ENCODE assay signal across 2 cellular contexts in the genomic region with DNA sequence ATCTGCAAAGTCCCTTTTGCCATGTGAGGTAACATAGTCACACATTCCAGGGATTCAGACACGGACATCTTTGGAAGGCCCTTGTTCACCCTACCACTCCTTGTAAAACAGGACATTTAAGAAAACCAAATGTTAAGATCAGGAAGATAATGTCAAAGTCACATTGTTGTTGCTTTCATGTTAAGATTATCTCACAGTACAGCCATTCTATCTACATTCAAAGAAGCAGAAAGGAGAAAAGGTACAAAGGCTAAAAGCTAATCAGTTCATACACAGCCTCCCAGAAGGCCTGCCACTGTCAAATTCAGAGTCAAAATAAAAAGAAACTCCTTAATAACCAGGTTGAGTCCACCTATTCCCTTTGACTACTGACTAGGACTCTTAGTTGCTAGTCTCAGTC.
TF ChIP-seq lines count a peak whose summit lies in the region.

No MANE protein-coding gene starts in this region.

TF ChIP-seq in IMR-90, 13 proteins besides CTCF, POLR2A, EP300 and RAD21:
- TF ChIP-seq RFX5 (IDR thresholded peaks at IDR 0.05; ENCODE audit: low read depth, low read length) (no peak), NFE2L2 (IDR thresholded peaks at IDR 0.05; ENCODE audit: low read depth, low read length) (no peak), MXI1 (IDR thresholded peaks at IDR 0.05; ENCODE audit: borderline replicate concordance, low read depth, low read length) (no peak), MAFK (IDR thresholded peaks at IDR 0.05; ENCODE audit: low read depth, low read length) (no peak), RCOR1 (IDR thresholded peaks at IDR 0.05; ENCODE audit: insufficient replicate concordance, low read length) (no peak), BHLHE40 (IDR thresholded peaks at IDR 0.05; ENCODE audit: low read depth, low read length) (no peak), CEBPB (IDR thresholded peaks at IDR 0.05; ENCODE audit: low read depth, low read length) (no peak), FOS (IDR thresholded peaks at IDR 0.05; ENCODE audit: low read depth, low read length) (no peak), MAZ (IDR thresholded peaks at IDR 0.05; ENCODE audit: borderline replicate concordance, low read depth, low read length) (no peak), CHD1 (IDR thresholded peaks at IDR 0.05; ENCODE audit: low read depth, low read length) (no peak), SMC3 (IDR thresholded peaks at IDR 0.05; ENCODE audit: low read depth, low read length) (no peak)
- TF ChIP-seq, protein P1, sequence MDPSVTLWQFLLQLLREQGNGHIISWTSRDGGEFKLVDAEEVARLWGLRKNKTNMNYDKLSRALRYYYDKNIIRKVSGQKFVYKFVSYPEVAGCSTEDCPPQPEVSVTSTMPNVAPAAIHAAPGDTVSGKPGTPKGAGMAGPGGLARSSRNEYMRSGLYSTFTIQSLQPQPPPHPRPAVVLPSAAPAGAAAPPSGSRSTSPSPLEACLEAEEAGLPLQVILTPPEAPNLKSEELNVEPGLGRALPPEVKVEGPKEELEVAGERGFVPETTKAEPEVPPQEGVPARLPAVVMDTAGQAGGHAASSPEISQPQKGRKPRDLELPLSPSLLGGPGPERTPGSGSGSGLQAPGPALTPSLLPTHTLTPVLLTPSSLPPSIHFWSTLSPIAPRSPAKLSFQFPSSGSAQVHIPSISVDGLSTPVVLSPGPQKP (IDR thresholded peaks at IDR 0.05; ENCODE audit: borderline replicate concordance, low read depth, low read length): no peak
- TF ChIP-seq, protein P2, sequence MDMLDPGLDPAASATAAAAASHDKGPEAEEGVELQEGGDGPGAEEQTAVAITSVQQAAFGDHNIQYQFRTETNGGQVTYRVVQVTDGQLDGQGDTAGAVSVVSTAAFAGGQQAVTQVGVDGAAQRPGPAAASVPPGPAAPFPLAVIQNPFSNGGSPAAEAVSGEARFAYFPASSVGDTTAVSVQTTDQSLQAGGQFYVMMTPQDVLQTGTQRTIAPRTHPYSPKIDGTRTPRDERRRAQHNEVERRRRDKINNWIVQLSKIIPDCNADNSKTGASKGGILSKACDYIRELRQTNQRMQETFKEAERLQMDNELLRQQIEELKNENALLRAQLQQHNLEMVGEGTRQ (IDR thresholded peaks at IDR 0.05; ENCODE audit: low read depth, low read length): no peak

TF ChIP-seq in K562, 482 proteins besides CTCF, POLR2A, EP300 and RAD21 (continues in another document):
- TF ChIP-seq PURB (CRISPR knock-in tag; IDR thresholded peaks at IDR 0.05; ENCODE audit: low read depth) (no peak), TAL1 (IDR thresholded peaks at IDR 0.05) (peak; percentile 59), BRF1 (IDR thresholded peaks at IDR 0.05; ENCODE audit: borderline replicate concordance, extremely low read depth, insufficient read length) (no peak), ZNF143 (CRISPR knock-in tag; IDR thresholded peaks at IDR 0.05) (no peak), NCOR1 (IDR thresholded peaks at IDR 0.05) (peak; percentile 26; the same call in 1 of the 2 replicates), NCOA6 (IDR thresholded peaks at IDR 0.05) (no peak), SMARCA4 (IDR thresholded peaks at IDR 0.05) (no peak), ARID1B (IDR thresholded peaks at IDR 0.05) (peak; percentile 68), PCBP2 (IDR thresholded peaks at IDR 0.05; ENCODE audit: low read depth, low read length, poor library complexity, severe bottlenecking) (no peak), MEIS2 (IDR thresholded peaks at IDR 0.05; ENCODE audit: partially characterized antibody) (peak; percentile 36), TAF7 (tag; IDR thresholded peaks at IDR 0.05) (no peak), FOXM1 (IDR thresholded peaks at IDR 0.05; ENCODE audit: low read depth) (0 out of 2 replicates have a peak, but pooled peaks have one; percentile 26), FOXM1 (CRISPR knock-in tag; IDR thresholded peaks at IDR 0.05; ENCODE audit: low read depth) (no peak), FOXK2 (conservative IDR thresholded peaks at IDR 0.05 in 1 of 2, IDR thresholded peaks at IDR 0.05 in 1 of 2; ENCODE audit: low read depth in 2 of 2) (no peak), ZBED1 (IDR thresholded peaks at IDR 0.05) (no peak), ZNF3 (CRISPR knock-in tag; IDR thresholded peaks at IDR 0.05) (no peak), SAP30 (IDR thresholded peaks at IDR 0.05; ENCODE audit: borderline replicate concordance, insufficient read depth, low read depth, low read length, poor library complexity, severe bottlenecking) (no peak), CBFA2T2 (conservative IDR thresholded peaks at IDR 0.05) (peak; percentile 45), XRCC3 (IDR thresholded peaks at IDR 0.05) (no peak), ZNF717 (CRISPR knock-in tag; IDR thresholded peaks at IDR 0.05) (no peak), KLF6 (CRISPR knock-in tag; IDR thresholded peaks at IDR 0.05; ENCODE audit: borderline replicate concordance) (no peak), SMARCE1 (IDR thresholded peaks at IDR 0.05) (peak; percentile 28; the same call in 1 of the 2 replicates)
- TF ChIP-seq, protein P3, sequence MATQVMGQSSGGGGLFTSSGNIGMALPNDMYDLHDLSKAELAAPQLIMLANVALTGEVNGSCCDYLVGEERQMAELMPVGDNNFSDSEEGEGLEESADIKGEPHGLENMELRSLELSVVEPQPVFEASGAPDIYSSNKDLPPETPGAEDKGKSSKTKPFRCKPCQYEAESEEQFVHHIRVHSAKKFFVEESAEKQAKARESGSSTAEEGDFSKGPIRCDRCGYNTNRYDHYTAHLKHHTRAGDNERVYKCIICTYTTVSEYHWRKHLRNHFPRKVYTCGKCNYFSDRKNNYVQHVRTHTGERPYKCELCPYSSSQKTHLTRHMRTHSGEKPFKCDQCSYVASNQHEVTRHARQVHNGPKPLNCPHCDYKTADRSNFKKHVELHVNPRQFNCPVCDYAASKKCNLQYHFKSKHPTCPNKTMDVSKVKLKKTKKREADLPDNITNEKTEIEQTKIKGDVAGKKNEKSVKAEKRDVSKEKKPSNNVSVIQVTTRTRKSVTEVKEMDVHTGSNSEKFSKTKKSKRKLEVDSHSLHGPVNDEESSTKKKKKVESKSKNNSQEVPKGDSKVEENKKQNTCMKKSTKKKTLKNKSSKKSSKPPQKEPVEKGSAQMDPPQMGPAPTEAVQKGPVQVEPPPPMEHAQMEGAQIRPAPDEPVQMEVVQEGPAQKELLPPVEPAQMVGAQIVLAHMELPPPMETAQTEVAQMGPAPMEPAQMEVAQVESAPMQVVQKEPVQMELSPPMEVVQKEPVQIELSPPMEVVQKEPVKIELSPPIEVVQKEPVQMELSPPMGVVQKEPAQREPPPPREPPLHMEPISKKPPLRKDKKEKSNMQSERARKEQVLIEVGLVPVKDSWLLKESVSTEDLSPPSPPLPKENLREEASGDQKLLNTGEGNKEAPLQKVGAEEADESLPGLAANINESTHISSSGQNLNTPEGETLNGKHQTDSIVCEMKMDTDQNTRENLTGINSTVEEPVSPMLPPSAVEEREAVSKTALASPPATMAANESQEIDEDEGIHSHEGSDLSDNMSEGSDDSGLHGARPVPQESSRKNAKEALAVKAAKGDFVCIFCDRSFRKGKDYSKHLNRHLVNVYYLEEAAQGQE (CRISPR knock-in tag; IDR thresholded peaks at IDR 0.05; ENCODE audit: low read depth): no peak
- TF ChIP-seq, protein P4, sequence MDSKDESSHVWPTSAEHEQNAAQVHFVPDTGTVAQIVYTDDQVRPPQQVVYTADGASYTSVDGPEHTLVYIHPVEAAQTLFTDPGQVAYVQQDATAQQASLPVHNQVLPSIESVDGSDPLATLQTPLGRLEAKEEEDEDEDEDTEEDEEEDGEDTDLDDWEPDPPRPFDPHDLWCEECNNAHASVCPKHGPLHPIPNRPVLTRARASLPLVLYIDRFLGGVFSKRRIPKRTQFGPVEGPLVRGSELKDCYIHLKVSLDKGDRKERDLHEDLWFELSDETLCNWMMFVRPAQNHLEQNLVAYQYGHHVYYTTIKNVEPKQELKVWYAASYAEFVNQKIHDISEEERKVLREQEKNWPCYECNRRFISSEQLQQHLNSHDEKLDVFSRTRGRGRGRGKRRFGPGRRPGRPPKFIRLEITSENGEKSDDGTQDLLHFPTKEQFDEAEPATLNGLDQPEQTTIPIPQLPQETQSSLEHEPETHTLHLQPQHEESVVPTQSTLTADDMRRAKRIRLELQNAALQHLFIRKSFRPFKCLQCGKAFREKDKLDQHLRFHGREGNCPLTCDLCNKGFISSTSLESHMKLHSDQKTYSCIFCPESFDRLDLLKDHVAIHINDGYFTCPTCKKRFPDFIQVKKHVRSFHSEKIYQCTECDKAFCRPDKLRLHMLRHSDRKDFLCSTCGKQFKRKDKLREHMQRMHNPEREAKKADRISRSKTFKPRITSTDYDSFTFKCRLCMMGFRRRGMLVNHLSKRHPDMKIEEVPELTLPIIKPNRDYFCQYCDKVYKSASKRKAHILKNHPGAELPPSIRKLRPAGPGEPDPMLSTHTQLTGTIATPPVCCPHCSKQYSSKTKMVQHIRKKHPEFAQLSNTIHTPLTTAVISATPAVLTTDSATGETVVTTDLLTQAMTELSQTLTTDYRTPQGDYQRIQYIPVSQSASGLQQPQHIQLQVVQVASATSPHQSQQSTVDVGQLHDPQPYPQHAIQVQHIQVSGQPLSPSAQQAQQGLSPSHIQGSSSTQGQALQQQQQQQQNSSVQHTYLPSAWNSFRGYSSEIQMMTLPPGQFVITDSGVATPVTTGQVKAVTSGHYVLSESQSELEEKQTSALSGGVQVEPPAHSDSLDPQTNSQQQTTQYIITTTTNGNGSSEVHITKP (IDR thresholded peaks at IDR 0.05; ENCODE audit: partially characterized antibody): no peak
- TF ChIP-seq, protein P5, sequence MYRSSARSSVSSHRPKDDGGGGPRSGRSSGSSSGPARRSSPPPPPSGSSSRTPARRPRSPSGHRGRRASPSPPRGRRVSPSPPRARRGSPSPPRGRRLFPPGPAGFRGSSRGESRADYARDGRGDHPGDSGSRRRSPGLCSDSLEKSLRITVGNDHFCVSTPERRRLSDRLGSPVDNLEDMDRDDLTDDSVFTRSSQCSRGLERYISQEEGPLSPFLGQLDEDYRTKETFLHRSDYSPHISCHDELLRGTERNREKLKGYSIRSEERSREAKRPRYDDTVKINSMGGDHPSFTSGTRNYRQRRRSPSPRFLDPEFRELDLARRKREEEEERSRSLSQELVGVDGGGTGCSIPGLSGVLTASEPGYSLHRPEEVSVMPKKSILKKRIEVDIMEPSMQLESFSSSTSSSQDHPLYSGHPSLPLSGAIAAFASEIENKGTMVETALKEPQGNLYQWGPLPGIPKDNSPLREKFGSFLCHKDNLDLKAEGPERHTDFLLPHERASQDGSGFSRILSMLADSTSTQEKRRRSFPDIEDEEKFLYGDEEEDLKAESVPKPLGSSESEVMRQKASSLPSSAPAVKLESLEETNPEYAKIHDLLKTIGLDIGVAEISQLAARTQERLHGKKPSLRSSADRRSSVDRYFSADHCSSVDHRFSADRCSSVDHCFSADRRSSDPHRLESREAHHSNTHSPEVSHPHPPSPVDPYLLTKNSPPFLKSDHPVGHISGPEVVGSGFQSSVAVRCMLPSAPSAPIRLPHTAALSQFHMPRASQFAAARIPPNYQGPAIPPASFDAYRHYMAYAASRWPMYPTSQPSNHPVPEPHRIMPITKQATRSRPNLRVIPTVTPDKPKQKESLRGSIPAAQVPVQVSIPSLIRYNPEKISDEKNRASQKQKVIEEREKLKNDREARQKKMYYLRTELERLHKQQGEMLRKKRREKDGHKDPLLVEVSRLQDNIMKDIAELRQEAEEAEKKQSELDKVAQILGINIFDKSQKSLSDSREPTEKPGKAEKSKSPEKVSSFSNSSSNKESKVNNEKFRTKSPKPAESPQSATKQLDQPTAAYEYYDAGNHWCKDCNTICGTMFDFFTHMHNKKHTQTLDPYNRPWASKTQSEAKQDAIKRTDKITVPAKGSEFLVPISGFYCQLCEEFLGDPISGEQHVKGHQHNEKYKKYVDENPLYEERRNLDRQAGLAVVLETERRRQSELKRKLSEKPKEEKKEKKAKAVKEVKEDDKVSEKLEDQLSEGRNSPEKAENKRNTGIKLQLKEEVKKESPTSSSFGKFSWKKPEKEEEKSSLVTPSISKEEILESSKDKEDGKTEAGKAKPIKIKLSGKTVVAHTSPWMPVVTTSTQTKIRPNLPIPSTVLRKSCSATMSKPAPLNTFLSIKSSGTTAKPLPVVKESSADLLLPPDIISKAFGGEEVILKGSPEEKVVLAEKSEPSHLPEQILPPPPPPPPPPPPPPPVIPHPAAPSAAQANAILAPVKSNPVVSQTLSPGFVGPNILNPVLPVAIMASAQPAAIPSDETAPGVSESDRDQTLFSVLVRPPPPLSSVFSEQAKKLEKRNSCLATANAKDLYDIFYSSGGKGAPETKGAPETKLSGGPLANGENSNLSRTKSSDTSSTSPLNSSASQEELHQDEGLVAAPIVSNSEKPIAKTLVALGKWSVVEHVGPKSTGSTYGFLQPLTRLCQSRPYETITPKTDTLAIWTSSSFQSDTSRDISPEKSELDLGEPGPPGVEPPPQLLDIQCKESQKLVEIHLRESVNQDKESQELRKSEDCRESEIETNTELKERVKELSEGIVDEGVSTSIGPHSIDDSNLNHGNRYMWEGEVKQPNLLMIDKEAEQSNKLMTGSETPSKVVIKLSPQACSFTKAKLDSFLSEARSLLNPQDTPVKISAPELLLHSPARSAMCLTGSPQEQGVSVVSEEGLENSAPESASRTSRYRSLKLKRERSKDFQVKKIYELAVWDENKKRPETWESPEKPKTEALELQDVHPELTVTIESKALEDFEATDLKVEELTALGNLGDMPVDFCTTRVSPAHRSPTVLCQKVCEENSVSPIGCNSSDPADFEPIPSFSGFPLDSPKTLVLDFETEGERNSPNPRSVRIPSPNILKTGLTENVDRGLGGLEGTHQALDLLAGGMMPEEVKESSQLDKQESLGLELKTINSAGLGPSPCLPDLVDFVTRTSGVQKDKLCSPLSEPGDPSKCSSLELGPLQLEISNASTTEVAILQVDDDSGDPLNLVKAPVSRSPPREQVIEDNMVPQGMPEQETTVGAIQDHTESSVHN (IDR thresholded peaks at IDR 0.05; ENCODE audit: borderline replicate concordance in 1 of 2, low read depth in 1 of 2): no peak
- TF ChIP-seq, protein P6, sequence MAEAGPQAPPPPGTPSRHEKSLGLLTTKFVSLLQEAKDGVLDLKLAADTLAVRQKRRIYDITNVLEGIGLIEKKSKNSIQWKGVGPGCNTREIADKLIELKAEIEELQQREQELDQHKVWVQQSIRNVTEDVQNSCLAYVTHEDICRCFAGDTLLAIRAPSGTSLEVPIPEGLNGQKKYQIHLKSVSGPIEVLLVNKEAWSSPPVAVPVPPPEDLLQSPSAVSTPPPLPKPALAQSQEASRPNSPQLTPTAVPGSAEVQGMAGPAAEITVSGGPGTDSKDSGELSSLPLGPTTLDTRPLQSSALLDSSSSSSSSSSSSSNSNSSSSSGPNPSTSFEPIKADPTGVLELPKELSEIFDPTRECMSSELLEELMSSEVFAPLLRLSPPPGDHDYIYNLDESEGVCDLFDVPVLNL (CRISPR knock-in tag; IDR thresholded peaks at IDR 0.05; ENCODE audit: low read depth): no peak
